In genomic region chr6:13434455-13434775, GRCh38 we compare ENCODE assay signal across 1 cellular context.
TF ChIP-seq lines count a peak whose summit lies in the region.

No MANE protein-coding gene starts in this region.

TF ChIP-seq in H1, 55 proteins besides CTCF, POLR2A, EP300 and RAD21 (continued from another document):
- TF ChIP-seq ATF3 (IDR thresholded peaks at IDR 0.05; ENCODE audit: insufficient read depth, low read depth, low read length) (no peak), SIX5 (IDR thresholded peaks at IDR 0.05; ENCODE audit: low read depth, low read length) (no peak), MAFK (IDR thresholded peaks at IDR 0.05; ENCODE audit: low read depth, low read length) (no peak), JUN (IDR thresholded peaks at IDR 0.05; ENCODE audit: low read depth, low read length) (no peak), KDM5A (IDR thresholded peaks at IDR 0.05; ENCODE audit: low read length) (no peak), ATF2 (IDR thresholded peaks at IDR 0.05; ENCODE audit: low read length) (no peak), RFX5 (IDR thresholded peaks at IDR 0.05; ENCODE audit: borderline replicate concordance, low read depth, low read length) (no peak), TCF12 (IDR thresholded peaks at IDR 0.05; ENCODE audit: low read depth, low read length) (no peak), EZH2 (IDR thresholded peaks at IDR 0.05; ENCODE audit: low read depth, low read length, severe bottlenecking) (no peak), CREB1 (IDR thresholded peaks at IDR 0.05) (no peak)
